ENCODE assay signal across 12 cellular contexts in the genomic region with DNA sequence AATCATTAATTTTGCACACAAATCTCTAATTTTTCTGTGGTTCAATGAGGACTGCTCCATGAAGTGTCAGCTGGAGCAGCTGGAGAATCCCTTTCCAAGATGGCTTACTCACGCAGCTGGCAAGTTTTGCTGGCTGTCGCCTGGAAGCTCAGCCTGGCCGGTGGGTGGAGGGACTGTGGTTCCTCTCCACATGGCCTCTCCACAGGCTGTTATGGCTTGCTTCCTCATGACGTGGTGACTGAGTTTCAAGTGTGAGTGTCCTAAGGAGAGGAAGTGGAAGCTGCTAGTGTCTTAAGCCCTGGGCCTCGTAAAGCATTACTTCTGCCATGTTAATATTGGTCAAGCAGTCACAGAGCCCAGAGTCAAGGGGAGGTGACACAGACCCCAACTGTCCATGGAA. TPM values are rescaled to one million over a fixed set of nuclear protein-coding genes. Genes with fewer than 3 reads are reported as not detected.
DNase-seq lines count a peak whose midpoint lies in the region; ATAC-seq and TF ChIP-seq lines count a peak whose summit lies in the region.
"Had no signal": no experiment of that assay in that cellular context is flagged by ENCODE, and none has a peak within 500 bp of the region (broad histone marks: within the 10 kb centered on the region; RNA-seq: fewer than 3 reads in every experiment).

No MANE protein-coding gene starts in this region.

- H3K4me1 ChIP-seq in mucosa of descending colon (ENCODE audit: low read depth) = no peaks in the 10 kb centered on the region
- no peaks in the 10 kb centered on the region for H3K4me1 ChIP-seq in prostate gland (replicated peaks)
- H3K4me1 ChIP-seq: Peyer's patch had no signal

- H3K9me3 ChIP-seq in MG63 (0 out of 2 replicates have a peak, but pooled peaks cover 2% of the 10 kb centered on the region), mucosa of descending colon (no peaks in the 10 kb centered on the region), prostate gland (no peaks in the 10 kb centered on the region)
- H3K9me3 ChIP-seq: Peyer's patch had no signal

- no peaks in the 10 kb centered on the region for H3K27me3 ChIP-seq in MG63
- H3K27me3 ChIP-seq in prostate gland (replicated peaks; ENCODE audit: insufficient read depth) = peaks cover 2% of the 10 kb centered on the region
- H3K27me3 ChIP-seq: Peyer's patch had no signal

- no peak overlapping the region for H3K27ac ChIP-seq in coronary artery
- no peak overlapping the region for H3K27ac ChIP-seq in prostate gland
- H3K27ac ChIP-seq: Peyer's patch had no signal

- no peak overlapping the region for H3K4me3 ChIP-seq in MG63
- H3K4me3 ChIP-seq in coronary artery = no peak overlapping the region
- H3K4me3 ChIP-seq in mucosa of descending colon = no peak overlapping the region
- no peak overlapping the region for H3K4me3 ChIP-seq in prostate gland
- H3K4me3 ChIP-seq: Peyer's patch had no signal

- H3K36me3 ChIP-seq in MG63 (no peaks in the 10 kb centered on the region), mucosa of descending colon (ENCODE audit: low read depth) (no peaks in the 10 kb centered on the region), prostate gland (no peaks in the 10 kb centered on the region)
- H3K36me3 ChIP-seq: Peyer's patch had no signal

- TF ChIP-seq POLR2A in prostate gland (IDR thresholded peaks at IDR 0.05) = no peak

- intact Hi-C loops in mucosa of descending colon (cut with DNase I, micrococcal nuclease) = loop anchor here (5.0 kb wide), 1 partner anchor 120 kb away; no protein-coding TSS in a partner anchor
- intact Hi-C loops in prostate gland (cut with DNase I) = loop anchor here (2.0 kb wide), 1 partner anchor 119 kb away; no protein-coding TSS in a partner anchor

- ATAC-seq in mucosa of descending colon = peak; percentile 56
- no peak for ATAC-seq in GM21723 (IDR thresholded peaks at IDR 0.05; ENCODE audit: unreplicated experiment)
- no peak for ATAC-seq in GM18867 (IDR thresholded peaks at IDR 0.05; ENCODE audit: unreplicated experiment)

- peak; percentile 91 for DNase-seq in AG08395 (ENCODE audit: low spot score)
- DNase-seq in MG63 = peak; percentile 94
- peak; percentile 79 for DNase-seq in coronary artery (ENCODE audit: low spot score)
- DNase-seq in mucosa of descending colon = peak; percentile 46 to 63 (median 48)
- DNase-seq in activated CD8-positive, alpha-beta memory T cell treated with anti-CD3 and anti-CD28 coated beads, Interleukin-2, amount 50 U/mL, for 4 hours = no peak
- DNase-seq in prostate gland (ENCODE audit: low spot score) = no peak
- DNase-seq: amniotic stem cell, mesendoderm, NCI-H1092 had no signal

- TF ChIP-seq CTCF in coronary artery (IDR thresholded peaks at IDR 0.05) = no peak
- no peak for TF ChIP-seq CTCF in mucosa of descending colon (IDR thresholded peaks at IDR 0.05)
- no peak for TF ChIP-seq CTCF in prostate gland (IDR thresholded peaks at IDR 0.05)

- WGBS in prostate gland = 85% methylated on average over 5 of the region's 5 CpGs

RNA-seq across cellular contexts. Expression of a gene that starts 14.0 kb away (rescaled TPM):
- total RNA-seq in MG63 (2014; rRNA removed; shearing (Covaris generic); ENCODE audit: low replicate concordance) = 11.1 and 12.7 TPM in 2 replicates
- total RNA-seq in mucosa of descending colon (1 to 10 TPM in 1 of 3 donors, under 1 TPM in 2; 0.20 to 1.6 (median 0.63) TPM), prostate gland (1 to 10 TPM in 1 of 2 donors, under 1 TPM in 1; 0.27 to 6.0 TPM)

RNA-seq across cellular contexts. Expression of a gene that starts 53.5 kb away (rescaled TPM):
- 44.4 and 66.5 TPM in 2 replicates for total RNA-seq in MG63 (2014; rRNA removed; shearing (Covaris generic); ENCODE audit: low replicate concordance)
- total RNA-seq in mucosa of descending colon = 100 to 1,000 TPM in 1 of 3 donors, 10 to 100 TPM in 2; 51.4 to 109 (median 78.4) TPM
- total RNA-seq in prostate gland = 10 to 100 TPM; 51.3 to 58.9 TPM

Comparison
In these comparisons a context has a peak if more than half of its experiments do, and no peak if none do; other contexts are left out.
1. DNase-seq: peak in AG08395 (single experiment), MG63 (single experiment), coronary artery (single experiment) and mucosa of descending colon (3 of 3); none in activated CD8-positive, alpha-beta memory T cell treated with anti-CD3 and anti-CD28 coated beads, Interleukin-2, amount 50 U/mL, for 4 hours (single experiment) and prostate gland (single experiment).